Comparison of ENCODE assay signal across 1 cellular context in the genomic region with DNA sequence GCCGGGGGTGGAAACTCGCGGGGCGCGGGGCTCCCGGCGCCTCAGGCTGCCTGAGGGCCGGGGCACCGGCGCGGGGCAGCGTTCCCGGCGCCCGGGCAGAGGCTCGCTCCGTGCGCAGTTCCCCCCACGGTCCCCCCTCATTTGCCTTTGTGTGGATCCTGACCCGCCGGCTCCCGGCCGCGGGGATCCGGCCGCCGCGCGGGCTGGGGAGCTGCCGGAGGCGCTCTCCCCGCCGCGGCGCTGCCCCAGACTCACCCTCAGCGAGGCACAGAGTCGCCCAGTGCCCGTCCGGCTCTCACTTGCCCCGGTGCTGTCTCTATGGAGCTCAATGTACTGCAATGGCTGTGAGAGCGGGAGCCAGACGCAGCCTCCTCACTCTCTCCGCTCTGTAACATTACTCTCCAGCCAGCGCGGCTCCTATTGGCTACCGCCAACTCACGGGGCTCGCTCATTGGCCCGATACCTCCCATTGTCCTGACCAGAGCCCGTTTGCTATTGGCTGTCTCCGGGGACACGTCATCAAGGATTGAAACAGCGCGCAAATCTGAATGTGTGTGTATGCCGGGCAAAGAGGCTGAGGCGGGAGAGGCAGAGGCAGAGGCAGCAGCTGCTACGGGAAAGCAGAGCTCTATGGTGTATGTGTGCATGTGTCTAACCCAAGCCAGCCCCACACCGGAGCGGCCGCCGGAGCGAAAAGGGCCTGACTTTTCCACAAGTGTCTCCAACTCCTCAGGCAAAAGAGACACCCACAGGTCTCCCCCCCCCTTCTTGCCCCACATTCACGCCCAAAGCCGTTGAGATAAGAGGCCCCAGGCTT.
TF ChIP-seq lines count a peak whose summit lies in the region.

Gene HMGB1, minus strand, starts transcription at position 396 of the 817 bp plus-strand sequence. CDS start 2,256 bp downstream, outside the sequence.

TF ChIP-seq in HepG2, 621 proteins besides CTCF, POLR2A, EP300 and RAD21 (continued from another document and continues in another):
- TF ChIP-seq, protein P1, sequence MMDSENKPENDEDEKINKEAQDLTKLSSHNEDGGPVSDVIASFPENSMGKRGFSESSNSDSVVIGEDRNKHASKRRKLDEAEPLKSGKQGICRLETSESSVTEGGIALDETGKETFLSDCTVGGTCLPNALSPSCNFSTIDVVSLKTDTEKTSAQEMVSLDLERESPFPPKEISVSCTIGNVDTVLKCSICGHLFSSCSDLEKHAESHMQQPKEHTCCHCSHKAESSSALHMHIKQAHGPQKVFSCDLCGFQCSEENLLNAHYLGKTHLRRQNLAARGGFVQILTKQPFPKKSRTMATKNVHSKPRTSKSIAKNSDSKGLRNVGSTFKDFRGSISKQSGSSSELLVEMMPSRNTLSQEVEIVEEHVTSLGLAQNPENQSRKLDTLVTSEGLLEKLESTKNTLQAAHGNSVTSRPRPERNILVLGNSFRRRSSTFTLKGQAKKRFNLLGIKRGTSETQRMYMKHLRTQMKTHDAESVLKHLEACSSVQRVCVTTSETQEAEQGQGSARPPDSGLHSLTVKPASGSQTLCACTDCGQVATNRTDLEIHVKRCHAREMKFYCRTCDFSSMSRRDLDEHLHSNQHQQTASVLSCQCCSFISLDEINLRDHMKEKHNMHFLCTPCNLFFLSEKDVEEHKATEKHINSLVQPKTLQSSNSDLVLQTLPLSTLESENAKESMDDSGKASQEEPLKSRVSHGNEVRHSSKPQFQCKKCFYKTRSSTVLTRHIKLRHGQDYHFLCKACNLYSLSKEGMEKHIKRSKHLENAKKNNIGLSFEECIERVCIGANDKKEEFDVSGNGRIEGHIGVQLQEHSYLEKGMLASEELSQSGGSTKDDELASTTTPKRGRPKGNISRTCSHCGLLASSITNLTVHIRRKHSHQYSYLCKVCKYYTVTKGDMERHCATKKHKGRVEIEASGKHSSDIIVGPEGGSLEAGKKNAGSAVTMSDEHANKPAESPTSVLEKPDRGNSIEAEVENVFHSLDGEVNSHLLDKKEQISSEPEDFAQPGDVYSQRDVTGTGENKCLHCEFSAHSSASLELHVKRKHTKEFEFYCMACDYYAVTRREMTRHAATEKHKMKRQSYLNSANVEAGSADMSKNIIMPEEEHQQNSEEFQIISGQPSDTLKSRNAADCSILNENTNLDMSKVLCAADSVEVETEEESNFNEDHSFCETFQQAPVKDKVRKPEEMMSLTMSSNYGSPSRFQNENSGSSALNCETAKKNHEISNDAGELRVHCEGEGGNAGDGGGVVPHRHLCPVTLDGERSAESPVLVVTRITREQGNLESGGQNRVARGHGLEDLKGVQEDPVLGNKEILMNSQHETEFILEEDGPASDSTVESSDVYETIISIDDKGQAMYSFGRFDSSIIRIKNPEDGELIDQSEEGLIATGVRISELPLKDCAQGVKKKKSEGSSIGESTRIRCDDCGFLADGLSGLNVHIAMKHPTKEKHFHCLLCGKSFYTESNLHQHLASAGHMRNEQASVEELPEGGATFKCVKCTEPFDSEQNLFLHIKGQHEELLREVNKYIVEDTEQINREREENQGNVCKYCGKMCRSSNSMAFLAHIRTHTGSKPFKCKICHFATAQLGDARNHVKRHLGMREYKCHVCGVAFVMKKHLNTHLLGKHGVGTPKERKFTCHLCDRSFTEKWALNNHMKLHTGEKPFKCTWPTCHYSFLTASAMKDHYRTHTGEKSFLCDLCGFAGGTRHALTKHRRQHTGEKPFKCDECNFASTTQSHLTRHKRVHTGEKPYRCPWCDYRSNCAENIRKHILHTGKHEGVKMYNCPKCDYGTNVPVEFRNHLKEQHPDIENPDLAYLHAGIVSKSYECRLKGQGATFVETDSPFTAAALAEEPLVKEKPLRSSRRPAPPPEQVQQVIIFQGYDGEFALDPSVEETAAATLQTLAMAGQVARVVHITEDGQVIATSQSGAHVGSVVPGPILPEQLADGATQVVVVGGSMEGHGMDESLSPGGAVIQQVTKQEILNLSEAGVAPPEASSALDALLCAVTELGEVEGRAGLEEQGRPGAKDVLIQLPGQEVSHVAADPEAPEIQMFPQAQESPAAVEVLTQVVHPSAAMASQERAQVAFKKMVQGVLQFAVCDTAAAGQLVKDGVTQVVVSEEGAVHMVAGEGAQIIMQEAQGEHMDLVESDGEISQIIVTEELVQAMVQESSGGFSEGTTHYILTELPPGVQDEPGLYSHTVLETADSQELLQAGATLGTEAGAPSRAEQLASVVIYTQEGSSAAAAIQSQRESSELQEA (CRISPR knock-in tag; IDR thresholded peaks at IDR 0.05; ENCODE audit: not compliant biosample characterization) = no peak
- TF ChIP-seq HIVEP1 (CRISPR knock-in tag; IDR thresholded peaks at IDR 0.05) (no peak), RFX3 (CRISPR knock-in tag; IDR thresholded peaks at IDR 0.05) (no peak), GABPB1 (CRISPR knock-in tag; IDR thresholded peaks at IDR 0.05) (no peak; the same call in 1 of the 2 replicates), HNRNPLL (IDR thresholded peaks at IDR 0.05; ENCODE audit: low read depth, low read length, poor library complexity, severe bottlenecking) (peak; percentile 47), TOE1 (CRISPR knock-in tag; IDR thresholded peaks at IDR 0.05) (no peak), ZNF589 (CRISPR knock-in tag; conservative IDR thresholded peaks at IDR 0.05) (peak; percentile 80; the same call in 1 of the 2 replicates), ZNF460 (CRISPR knock-in tag; IDR thresholded peaks at IDR 0.05; ENCODE audit: borderline replicate concordance) (no peak), NCOR1 (IDR thresholded peaks at IDR 0.05; ENCODE audit: borderline replicate concordance, low read length) (no peak), ZNF850 (CRISPR knock-in tag; conservative IDR thresholded peaks at IDR 0.05) (no peak), KAT7 (CRISPR knock-in tag; IDR thresholded peaks at IDR 0.05; ENCODE audit: borderline replicate concordance) (no peak), TCF7L2 (IDR thresholded peaks at IDR 0.05; ENCODE audit: low read depth, low read length) (no peak), PAF1 (CRISPR knock-in tag; IDR thresholded peaks at IDR 0.05) (no peak), GPN1 (CRISPR knock-in tag; IDR thresholded peaks at IDR 0.05; ENCODE audit: borderline replicate concordance) (no peak), MEIS1 (CRISPR knock-in tag; IDR thresholded peaks at IDR 0.05; ENCODE audit: borderline replicate concordance) (no peak), ZSCAN9 (CRISPR knock-in tag; IDR thresholded peaks at IDR 0.05; ENCODE audit: borderline replicate concordance) (no peak), ZNF552 (CRISPR knock-in tag; IDR thresholded peaks at IDR 0.05; ENCODE audit: borderline replicate concordance) (no peak), MBD4 (IDR thresholded peaks at IDR 0.05; ENCODE audit: borderline replicate concordance, low read length) (no peak), CBFB (CRISPR knock-in tag; IDR thresholded peaks at IDR 0.05) (no peak), FOXM1 (CRISPR knock-in tag; IDR thresholded peaks at IDR 0.05) (no peak)
- TF ChIP-seq, protein P2, sequence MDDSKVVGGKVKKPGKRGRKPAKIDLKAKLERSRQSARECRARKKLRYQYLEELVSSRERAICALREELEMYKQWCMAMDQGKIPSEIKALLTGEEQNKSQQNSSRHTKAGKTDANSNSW (CRISPR knock-in tag; IDR thresholded peaks at IDR 0.05; ENCODE audit: borderline replicate concordance) = no peak
- TF ChIP-seq, protein P3, sequence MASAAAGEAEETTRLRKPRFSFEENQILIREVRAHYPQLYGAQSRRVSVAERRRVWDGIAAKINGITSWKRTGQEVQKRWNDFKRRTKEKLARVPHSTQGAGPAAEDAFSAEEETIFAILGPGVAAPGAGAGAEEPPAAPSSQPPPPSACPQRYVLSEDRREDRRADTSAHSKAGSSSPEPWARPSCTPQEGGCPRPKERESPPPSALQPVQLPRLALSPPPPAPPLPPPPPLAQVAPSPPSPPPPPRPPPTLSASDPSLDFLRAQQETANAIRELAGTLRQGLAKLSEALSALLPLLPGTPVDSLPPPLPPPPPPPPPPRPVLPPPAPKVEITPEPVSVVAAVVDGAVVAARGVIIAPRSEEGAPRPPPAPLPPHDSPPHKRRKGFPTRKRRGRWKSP (CRISPR knock-in tag; IDR thresholded peaks at IDR 0.05) = peak; percentile 90
- TF ChIP-seq, protein P4, sequence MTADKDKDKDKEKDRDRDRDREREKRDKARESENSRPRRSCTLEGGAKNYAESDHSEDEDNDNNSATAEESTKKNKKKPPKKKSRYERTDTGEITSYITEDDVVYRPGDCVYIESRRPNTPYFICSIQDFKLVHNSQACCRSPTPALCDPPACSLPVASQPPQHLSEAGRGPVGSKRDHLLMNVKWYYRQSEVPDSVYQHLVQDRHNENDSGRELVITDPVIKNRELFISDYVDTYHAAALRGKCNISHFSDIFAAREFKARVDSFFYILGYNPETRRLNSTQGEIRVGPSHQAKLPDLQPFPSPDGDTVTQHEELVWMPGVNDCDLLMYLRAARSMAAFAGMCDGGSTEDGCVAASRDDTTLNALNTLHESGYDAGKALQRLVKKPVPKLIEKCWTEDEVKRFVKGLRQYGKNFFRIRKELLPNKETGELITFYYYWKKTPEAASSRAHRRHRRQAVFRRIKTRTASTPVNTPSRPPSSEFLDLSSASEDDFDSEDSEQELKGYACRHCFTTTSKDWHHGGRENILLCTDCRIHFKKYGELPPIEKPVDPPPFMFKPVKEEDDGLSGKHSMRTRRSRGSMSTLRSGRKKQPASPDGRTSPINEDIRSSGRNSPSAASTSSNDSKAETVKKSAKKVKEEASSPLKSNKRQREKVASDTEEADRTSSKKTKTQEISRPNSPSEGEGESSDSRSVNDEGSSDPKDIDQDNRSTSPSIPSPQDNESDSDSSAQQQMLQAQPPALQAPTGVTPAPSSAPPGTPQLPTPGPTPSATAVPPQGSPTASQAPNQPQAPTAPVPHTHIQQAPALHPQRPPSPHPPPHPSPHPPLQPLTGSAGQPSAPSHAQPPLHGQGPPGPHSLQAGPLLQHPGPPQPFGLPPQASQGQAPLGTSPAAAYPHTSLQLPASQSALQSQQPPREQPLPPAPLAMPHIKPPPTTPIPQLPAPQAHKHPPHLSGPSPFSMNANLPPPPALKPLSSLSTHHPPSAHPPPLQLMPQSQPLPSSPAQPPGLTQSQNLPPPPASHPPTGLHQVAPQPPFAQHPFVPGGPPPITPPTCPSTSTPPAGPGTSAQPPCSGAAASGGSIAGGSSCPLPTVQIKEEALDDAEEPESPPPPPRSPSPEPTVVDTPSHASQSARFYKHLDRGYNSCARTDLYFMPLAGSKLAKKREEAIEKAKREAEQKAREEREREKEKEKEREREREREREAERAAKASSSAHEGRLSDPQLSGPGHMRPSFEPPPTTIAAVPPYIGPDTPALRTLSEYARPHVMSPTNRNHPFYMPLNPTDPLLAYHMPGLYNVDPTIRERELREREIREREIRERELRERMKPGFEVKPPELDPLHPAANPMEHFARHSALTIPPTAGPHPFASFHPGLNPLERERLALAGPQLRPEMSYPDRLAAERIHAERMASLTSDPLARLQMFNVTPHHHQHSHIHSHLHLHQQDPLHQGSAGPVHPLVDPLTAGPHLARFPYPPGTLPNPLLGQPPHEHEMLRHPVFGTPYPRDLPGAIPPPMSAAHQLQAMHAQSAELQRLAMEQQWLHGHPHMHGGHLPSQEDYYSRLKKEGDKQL (CRISPR knock-in tag; IDR thresholded peaks at IDR 0.05; ENCODE audit: low read depth) = no peak
- TF ChIP-seq, protein P5, sequence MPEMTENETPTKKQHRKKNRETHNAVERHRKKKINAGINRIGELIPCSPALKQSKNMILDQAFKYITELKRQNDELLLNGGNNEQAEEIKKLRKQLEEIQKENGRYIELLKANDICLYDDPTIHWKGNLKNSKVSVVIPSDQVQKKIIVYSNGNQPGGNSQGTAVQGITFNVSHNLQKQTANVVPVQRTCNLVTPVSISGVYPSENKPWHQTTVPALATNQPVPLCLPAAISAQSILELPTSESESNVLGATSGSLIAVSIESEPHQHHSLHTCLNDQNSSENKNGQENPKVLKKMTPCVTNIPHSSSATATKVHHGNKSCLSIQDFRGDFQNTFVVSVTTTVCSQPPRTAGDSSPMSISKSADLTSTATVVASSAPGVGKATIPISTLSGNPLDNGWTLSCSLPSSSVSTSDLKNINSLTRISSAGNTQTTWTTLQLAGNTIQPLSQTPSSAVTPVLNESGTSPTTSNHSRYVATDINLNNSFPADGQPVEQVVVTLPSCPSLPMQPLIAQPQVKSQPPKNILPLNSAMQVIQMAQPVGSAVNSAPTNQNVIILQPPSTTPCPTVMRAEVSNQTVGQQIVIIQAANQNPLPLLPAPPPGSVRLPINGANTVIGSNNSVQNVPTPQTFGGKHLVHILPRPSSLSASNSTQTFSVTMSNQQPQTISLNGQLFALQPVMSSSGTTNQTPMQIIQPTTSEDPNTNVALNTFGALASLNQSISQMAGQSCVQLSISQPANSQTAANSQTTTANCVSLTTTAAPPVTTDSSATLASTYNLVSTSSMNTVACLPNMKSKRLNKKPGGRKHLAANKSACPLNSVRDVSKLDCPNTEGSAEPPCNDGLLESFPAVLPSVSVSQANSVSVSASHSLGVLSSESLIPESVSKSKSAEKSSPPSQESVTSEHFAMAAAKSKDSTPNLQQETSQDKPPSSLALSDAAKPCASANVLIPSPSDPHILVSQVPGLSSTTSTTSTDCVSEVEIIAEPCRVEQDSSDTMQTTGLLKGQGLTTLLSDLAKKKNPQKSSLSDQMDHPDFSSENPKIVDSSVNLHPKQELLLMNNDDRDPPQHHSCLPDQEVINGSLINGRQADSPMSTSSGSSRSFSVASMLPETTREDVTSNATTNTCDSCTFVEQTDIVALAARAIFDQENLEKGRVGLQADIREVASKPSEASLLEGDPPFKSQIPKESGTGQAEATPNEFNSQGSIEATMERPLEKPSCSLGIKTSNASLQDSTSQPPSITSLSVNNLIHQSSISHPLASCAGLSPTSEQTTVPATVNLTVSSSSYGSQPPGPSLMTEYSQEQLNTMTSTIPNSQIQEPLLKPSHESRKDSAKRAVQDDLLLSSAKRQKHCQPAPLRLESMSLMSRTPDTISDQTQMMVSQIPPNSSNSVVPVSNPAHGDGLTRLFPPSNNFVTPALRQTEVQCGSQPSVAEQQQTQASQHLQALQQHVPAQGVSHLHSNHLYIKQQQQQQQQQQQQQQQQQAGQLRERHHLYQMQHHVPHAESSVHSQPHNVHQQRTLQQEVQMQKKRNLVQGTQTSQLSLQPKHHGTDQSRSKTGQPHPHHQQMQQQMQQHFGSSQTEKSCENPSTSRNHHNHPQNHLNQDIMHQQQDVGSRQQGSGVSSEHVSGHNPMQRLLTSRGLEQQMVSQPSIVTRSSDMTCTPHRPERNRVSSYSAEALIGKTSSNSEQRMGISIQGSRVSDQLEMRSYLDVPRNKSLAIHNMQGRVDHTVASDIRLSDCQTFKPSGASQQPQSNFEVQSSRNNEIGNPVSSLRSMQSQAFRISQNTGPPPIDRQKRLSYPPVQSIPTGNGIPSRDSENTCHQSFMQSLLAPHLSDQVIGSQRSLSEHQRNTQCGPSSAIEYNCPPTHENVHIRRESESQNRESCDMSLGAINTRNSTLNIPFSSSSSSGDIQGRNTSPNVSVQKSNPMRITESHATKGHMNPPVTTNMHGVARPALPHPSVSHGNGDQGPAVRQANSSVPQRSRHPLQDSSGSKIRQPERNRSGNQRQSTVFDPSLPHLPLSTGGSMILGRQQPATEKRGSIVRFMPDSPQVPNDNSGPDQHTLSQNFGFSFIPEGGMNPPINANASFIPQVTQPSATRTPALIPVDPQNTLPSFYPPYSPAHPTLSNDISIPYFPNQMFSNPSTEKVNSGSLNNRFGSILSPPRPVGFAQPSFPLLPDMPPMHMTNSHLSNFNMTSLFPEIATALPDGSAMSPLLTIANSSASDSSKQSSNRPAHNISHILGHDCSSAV (CRISPR knock-in tag; IDR thresholded peaks at IDR 0.05; ENCODE audit: borderline replicate concordance) = no peak
- TF ChIP-seq, protein P6, sequence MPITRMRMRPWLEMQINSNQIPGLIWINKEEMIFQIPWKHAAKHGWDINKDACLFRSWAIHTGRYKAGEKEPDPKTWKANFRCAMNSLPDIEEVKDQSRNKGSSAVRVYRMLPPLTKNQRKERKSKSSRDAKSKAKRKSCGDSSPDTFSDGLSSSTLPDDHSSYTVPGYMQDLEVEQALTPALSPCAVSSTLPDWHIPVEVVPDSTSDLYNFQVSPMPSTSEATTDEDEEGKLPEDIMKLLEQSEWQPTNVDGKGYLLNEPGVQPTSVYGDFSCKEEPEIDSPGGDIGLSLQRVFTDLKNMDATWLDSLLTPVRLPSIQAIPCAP (CRISPR knock-in tag; IDR thresholded peaks at IDR 0.05; ENCODE audit: low read depth) = no peak
